ENCODE assay signal across 8 cellular contexts in the genomic region with DNA sequence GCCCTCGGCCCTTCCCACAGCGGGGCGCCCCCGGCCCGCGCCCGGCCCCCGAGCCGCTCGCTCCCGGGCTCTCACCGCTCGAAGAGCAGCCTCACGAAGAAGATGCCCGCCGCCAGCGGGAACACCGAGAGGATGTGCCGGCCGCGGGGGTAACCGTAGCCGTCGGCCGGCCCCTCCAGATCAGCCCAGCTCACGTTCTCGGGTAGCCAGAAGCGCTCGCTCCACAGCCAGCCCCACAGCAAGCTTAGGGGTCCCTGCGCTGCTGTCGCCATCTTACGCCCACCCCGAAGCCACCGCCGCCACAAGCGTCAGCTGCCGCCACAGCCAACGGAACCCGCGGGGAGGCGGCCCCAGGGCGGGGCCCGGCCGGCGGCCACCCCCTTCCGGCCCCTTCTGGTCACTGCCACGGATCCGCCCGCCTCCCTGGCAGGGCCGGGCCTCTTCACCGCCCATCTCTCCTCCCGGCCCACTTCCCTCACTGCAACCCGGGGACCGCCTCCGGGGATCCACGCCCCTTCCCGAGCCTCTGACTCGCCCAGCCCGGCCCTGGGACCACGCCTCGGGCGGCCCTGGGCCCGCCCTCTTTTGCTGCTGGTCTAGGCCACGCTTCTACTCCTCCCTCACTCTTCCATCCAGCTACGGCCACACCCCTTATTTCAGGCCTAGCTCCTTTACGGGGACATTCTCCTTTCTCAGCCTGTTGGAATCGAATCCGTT. TPM values are rescaled to one million over a fixed set of nuclear protein-coding genes. Genes with fewer than 3 reads are reported as not detected.
DNase-seq lines count a peak whose midpoint lies in the region; ATAC-seq and TF ChIP-seq lines count a peak whose summit lies in the region.

A gene with protein sequence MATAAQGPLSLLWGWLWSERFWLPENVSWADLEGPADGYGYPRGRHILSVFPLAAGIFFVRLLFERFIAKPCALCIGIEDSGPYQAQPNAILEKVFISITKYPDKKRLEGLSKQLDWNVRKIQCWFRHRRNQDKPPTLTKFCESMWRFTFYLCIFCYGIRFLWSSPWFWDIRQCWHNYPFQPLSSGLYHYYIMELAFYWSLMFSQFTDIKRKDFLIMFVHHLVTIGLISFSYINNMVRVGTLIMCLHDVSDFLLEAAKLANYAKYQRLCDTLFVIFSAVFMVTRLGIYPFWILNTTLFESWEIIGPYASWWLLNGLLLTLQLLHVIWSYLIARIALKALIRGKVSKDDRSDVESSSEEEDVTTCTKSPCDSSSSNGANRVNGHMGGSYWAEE (minus strand): TSS at position 344 of the 717 bp plus-strand sequence. CDS start 72 bp downstream, at position 272.

- DNase-seq in NCI-H1092 treated with DMSO at 0.1 percent for 48 hours (lab: John Stamatoyannopoulos, UW): peak; percentile 96
- DNase-seq in SKM-1 (lab: John Stamatoyannopoulos, UW; ENCODE audit: unreplicated experiment): peak; percentile 84
- DNase-seq in activated naive CD4-positive, alpha-beta T cell treated with anti-CD3 and anti-CD28 coated beads, Interleukin-2, amount 50 U/mL, for 72 hours (ENCODE audit: low spot score in 2 of 2): peak; percentile 98 to 99
- DNase-seq in glomerular endothelial cell (ENCODE audit: extremely low read depth, low read depth, low spot score): peak; percentile 69
- DNase-seq in omental fat pad (ENCODE audit: low spot score): peak; percentile 90
- peak; percentile 98 for DNase-seq in testis

- no peaks in the 10 kb centered on the region for H3K36me3 ChIP-seq in testis (ENCODE audit: low read depth, missing control alignments)

- no peaks in the 10 kb centered on the region for H3K9me3 ChIP-seq in testis

- H3K27me3 ChIP-seq in testis: no peaks in the 10 kb centered on the region

- peaks cover 9 to 23% of the 10 kb centered on the region in 2 donors for H3K36me3 Mint-ChIP-seq in activated naive CD4-positive, alpha-beta T cell treated with anti-CD3 and anti-CD28 coated beads, Interleukin-2, amount 50 U/mL, for 72 hours

- peak within 1 kb of the TSS; percentile 89 to 97 for H3K27ac Mint-ChIP-seq in activated naive CD4-positive, alpha-beta T cell treated with anti-CD3 and anti-CD28 coated beads, Interleukin-2, amount 50 U/mL, for 72 hours

- 0 to 1% methylated on average over 8 to 67 of the region's 68 CpGs for WGBS in testis, 2 donors

- H3K4me1 ChIP-seq in testis: peaks cover 9% of the 10 kb centered on the region

- TF ChIP-seq POLR2A in testis (IDR thresholded peaks at IDR 0.05): no peak

- TF ChIP-seq CTCF in omental fat pad (IDR thresholded peaks at IDR 0.05) (no peak), testis (IDR thresholded peaks at IDR 0.05) (peak; percentile 28 to 46 (median 41))

- H3K4me3 ChIP-seq in GM08714 (ENCODE audit: low read length): peak within 1 kb of the TSS; percentile 86
- peak within 1 kb of the TSS; percentile 73 to 95 for H3K4me3 ChIP-seq in testis

- intact Hi-C loops in testis (cut with DNase I; ENCODE audit: low total_unique reads): no loop called here

- no peaks in the 10 kb centered on the region for H3K9me3 Mint-ChIP-seq in activated naive CD4-positive, alpha-beta T cell treated with anti-CD3 and anti-CD28 coated beads, Interleukin-2, amount 50 U/mL, for 72 hours

- ATAC-seq in HG02610 (IDR thresholded peaks at IDR 0.05; ENCODE audit: unreplicated experiment): peak; percentile 97
- ATAC-seq in activated naive CD4-positive, alpha-beta T cell treated with anti-CD3 and anti-CD28 coated beads, Interleukin-2, amount 50 U/mL, for 72 hours: peak; percentile 96 to 99
- ATAC-seq in omental fat pad (ENCODE audit: low FRiP score): peak; percentile 100

- H3K27ac ChIP-seq in testis: peak within 1 kb of the TSS; percentile 91 to 92

RNA-seq across cellular contexts. Expression of the gene that starts here (rescaled TPM):
- 10 to 100 TPM; 50.1 to 71.1 TPM for total RNA-seq in activated naive CD4-positive, alpha-beta T cell treated with anti-CD3 and anti-CD28 coated beads, Interleukin-2, amount 50 U/mL, for 72 hours
- 37.7 and 40.3 TPM in 2 replicates for total RNA-seq in glomerular endothelial cell
- 10 to 100 TPM; 20.0 to 27.6 (median 24.6) TPM for total RNA-seq in omental fat pad
- total RNA-seq in testis: 10 to 100 TPM; 34.3 to 36.5 TPM
- polyA plus RNA-seq in testis (ENCODE audit: insufficient read depth, low read depth, low replicate concordance): 33.5 TPM

Comparison
In these comparisons a context has a peak if more than half of its experiments do, and no peak if none do; other contexts are left out.
1. Peak in every context shown above with its lines: DNase-seq, ATAC-seq, H3K4me3 ChIP-seq and H3K27ac ChIP-seq.
2. CTCF ChIP-seq: peak in testis (3 of 3); none in omental fat pad (0 of 3).